ENCODE assay signal across 10 cellular contexts in genomic region chr10:119893845-119894427, GRCh38. TPM values are rescaled to one million over a fixed set of nuclear protein-coding genes. Genes with fewer than 3 reads are reported as not detected.
DNase-seq lines count a peak whose midpoint lies in the region; ATAC-seq, FAIRE-seq and TF ChIP-seq lines count a peak whose summit lies in the region.
"Had no signal": no experiment of that assay in that cellular context is flagged by ENCODE, and none has a peak within 500 bp of the region (broad histone marks: within the 10 kb centered on the region; RNA-seq: fewer than 3 reads in every experiment).

No MANE protein-coding gene starts in this region.

- BruUV-seq in Panc1 (replicated peaks; lab: Mats Ljungman, UMichigan) (TSS peak; percentile 74), endothelial cell of umbilical vein (replicated peaks; lab: Mats Ljungman, UMichigan) (no TSS peak)

- FAIRE-seq in endothelial cell of umbilical vein (lab: Jason Lieb, UNC) (no peak), pancreas (lab: Jason Lieb, UNC) (no peak)

- DNase-seq in GM12864 (ENCODE audit: low read depth) (no peak), Panc1 (ENCODE audit: low read depth, low spot score) (no peak), endothelial cell of umbilical vein (ENCODE audit: low read depth, low spot score) (no peak), psoas muscle (no peak), pancreas (no peak), hippocampal formation (lab: John Stamatoyannopoulos, UW) (no peak)
- no peak for DNase-seq in stimulated activated CD4-positive, alpha-beta T cell treated with anti-CD3 and anti-CD28 coated beads, Interleukin-2, amount 100 ng/mL, for 48 hours
- DNase-seq: islet precursor cell, NCI-H524 treated with DMSO at 0.1 percent for 48 hours had no signal

- intact Hi-C loops in Panc1 (cut with micrococcal nuclease; ENCODE audit: unreplicated experiment) (no loop called here), endothelial cell of umbilical vein (cut with micrococcal nuclease) (no loop called here), psoas muscle (cut with DNase I) (no loop called here), pancreas (cut with DNase I) (no loop called here)

- H3K36me3 ChIP-seq in Panc1 (ENCODE audit: control insufficient read depth, insufficient read depth, low read length) (peaks cover 11% of the 10 kb centered on the region), endothelial cell of umbilical vein (ENCODE audit: control insufficient read depth in 2 of 2, extremely low read depth in 1 of 2, insufficient read depth in 2 of 2, low read length in 2 of 2) (peaks cover 7 to 10% of the 10 kb centered on the region in 2 experiments), psoas muscle (ENCODE audit: insufficient read depth in 1 of 2, low read depth in 1 of 2) (peaks cover 0 to 25% of the 10 kb centered on the region in 2 donors), pancreas (peaks cover 0 to 5% (median 4%) of the 10 kb centered on the region in 3 donors)

- peak overlapping the region; percentile 14; the same call in 1 of the 2 replicates for H3K27ac ChIP-seq in Panc1 (ENCODE audit: low read length)
- H3K27ac ChIP-seq in endothelial cell of umbilical vein (ENCODE audit: insufficient read depth, low read depth, low read length), result no peak overlapping the region
- H3K27ac ChIP-seq in psoas muscle, result no peak overlapping the region
- no peak overlapping the region for H3K27ac ChIP-seq in pancreas

- dilution Hi-C loops in endothelial cell of umbilical vein (cut with MboI; ENCODE audit: extremely low pct_ligation_motif_present, low sequenced_read_pairs), result no loop called here

- H4K20me1 ChIP-seq in endothelial cell of umbilical vein (replicated peaks; ENCODE audit: control insufficient read depth, extremely low read depth, insufficient read depth, low read length), result peaks cover 6% of the 10 kb centered on the region

- no peaks in the 10 kb centered on the region for H3K9me3 ChIP-seq in Panc1 (ENCODE audit: control insufficient read depth, insufficient read depth, low read depth, low read length)
- no peaks in the 10 kb centered on the region for H3K9me3 ChIP-seq in endothelial cell of umbilical vein (replicated peaks; ENCODE audit: control insufficient read depth, insufficient read depth, low read length)
- H3K9me3 ChIP-seq in psoas muscle, result no peaks in the 10 kb centered on the region
- no peaks in the 10 kb centered on the region for H3K9me3 ChIP-seq in pancreas

- peak overlapping the region; percentile 37 for H3K4me2 ChIP-seq in endothelial cell of umbilical vein (ENCODE audit: insufficient read depth, low read length)

- TF ChIP-seq POLR2A in endothelial cell of umbilical vein (IDR thresholded peaks at IDR 0.05; ENCODE audit: low read depth, low read length), result no peak

- H3K9me1 ChIP-seq in endothelial cell of umbilical vein (replicated peaks; ENCODE audit: control insufficient read depth, extremely low read depth, insufficient read depth, low read length), result no peaks in the 10 kb centered on the region

- peaks cover 33% of the 10 kb centered on the region for H3K4me1 ChIP-seq in Panc1 (ENCODE audit: control insufficient read depth, insufficient read depth, low read length)
- peaks cover 12% of the 10 kb centered on the region for H3K4me1 ChIP-seq in endothelial cell of umbilical vein (ENCODE audit: control insufficient read depth, extremely low read depth, insufficient read depth, low read length)
- H3K4me1 ChIP-seq in psoas muscle, result peaks cover 33% of the 10 kb centered on the region
- peaks cover 24 to 39% (median 38%) of the 10 kb centered on the region in 3 donors for H3K4me1 ChIP-seq in pancreas

- no peak overlapping the region for H2AFZ ChIP-seq in endothelial cell of umbilical vein (ENCODE audit: low read depth, low read length)

- no peaks in the 10 kb centered on the region for H3K27me3 ChIP-seq in Panc1 (ENCODE audit: control insufficient read depth, insufficient read depth, low read length)
- no peaks in the 10 kb centered on the region for H3K27me3 ChIP-seq in endothelial cell of umbilical vein (ENCODE audit: control insufficient read depth in 2 of 2, insufficient read depth in 2 of 2, low read length in 2 of 2)
- no peaks in the 10 kb centered on the region for H3K27me3 ChIP-seq in psoas muscle (ENCODE audit: insufficient read depth in 3 of 3, low read length in 2 of 3)
- H3K27me3 ChIP-seq in pancreas, result no peaks in the 10 kb centered on the region

- POLR2A ChIA-PET in Panc1 (lab: Charles Lee) (interaction anchor here (0.6 to 0.7 kb wide), 2 partner anchors 21 to 135 kb away, joined by 6 to 11 read pairs; no protein-coding TSS in a partner anchor), endothelial cell of umbilical vein (lab: Charles Lee) (interaction anchor here (0.5 to 0.7 kb wide), 3 partner anchors 274 to 378 kb away, joined by 3 to 6 read pairs (median 6); no protein-coding TSS in a partner anchor)

- no peak for ATAC-seq in Panc1
- no peak for ATAC-seq in psoas muscle
- ATAC-seq in GM18861 (IDR thresholded peaks at IDR 0.05; ENCODE audit: unreplicated experiment), result no peak
- no peak for ATAC-seq in pancreas

- WGBS in psoas muscle, 3 donors, result 89 to 91% (median 90%) methylated on average over 3 of the region's 3 CpGs
- 63 to 69% methylated on average over 3 of the region's 3 CpGs for WGBS in pancreas, 2 donors

- peaks cover 59% of the 10 kb centered on the region for H3K79me2 ChIP-seq in endothelial cell of umbilical vein (ENCODE audit: control insufficient read depth, insufficient read depth, low read length)

- H3K4me3 ChIP-seq in GM12864 (ENCODE audit: low read depth, low read length) (peak overlapping the region; percentile 90), Panc1 (ENCODE audit: low read depth in 2 of 2, low read length in 2 of 2) (peak overlapping the region; percentile 89 to 100), endothelial cell of umbilical vein (replicated peaks in 1 of 3; ENCODE audit: insufficient read depth in 1 of 3, low read depth in 1 of 3, low read length in 3 of 3) (no peak overlapping the region), psoas muscle (peak overlapping the region; percentile 84), pancreas (peak overlapping the region in 2 of 4 donors; percentile 71 to 93)

- CTCF ChIA-PET in Panc1 (lab: Charles Lee), result no interaction called here
- CTCF ChIA-PET in endothelial cell of umbilical vein (lab: Charles Lee), result interaction anchor here (0.7 kb wide), 1 partner anchor 424 kb away, joined by 3 read pairs; no protein-coding TSS in a partner anchor

- H3K9ac ChIP-seq in endothelial cell of umbilical vein (replicated peaks; ENCODE audit: extremely low read depth, insufficient read depth, low read length), result no peak overlapping the region

- no peak for TF ChIP-seq CTCF in GM12864 (IDR thresholded peaks at IDR 0.05; ENCODE audit: low read depth, low read length, missing control alignments)
- no peak for TF ChIP-seq CTCF in Panc1 (IDR thresholded peaks at IDR 0.05)
- TF ChIP-seq CTCF in endothelial cell of umbilical vein (IDR thresholded peaks at IDR 0.05; ENCODE audit: extremely low read depth in 1 of 2, insufficient read depth in 1 of 2, low read depth in 1 of 2, low read length in 2 of 2), result no peak
- no peak for TF ChIP-seq CTCF in psoas muscle (IDR thresholded peaks at IDR 0.05)
- TF ChIP-seq CTCF in pancreas (IDR thresholded peaks at IDR 0.05), result no peak

- in situ Hi-C loops in Panc1 (cut with HindIII; ENCODE audit: low pct_unique_long_range_greater_than_20kb, low sequenced_read_pairs), result no loop called here

TF ChIP-seq in endothelial cell of umbilical vein, 7 proteins besides CTCF, POLR2A, EP300 and RAD21 (continues in another document):
- TF ChIP-seq POLR2AphosphoS5 (IDR thresholded peaks at IDR 0.05; ENCODE audit: insufficient read depth, low read depth, low read length) (no peak), FOS (IDR thresholded peaks at IDR 0.05; ENCODE audit: borderline replicate concordance, insufficient read depth, low read length) (no peak), EZH2 (IDR thresholded peaks at IDR 0.05; ENCODE audit: borderline replicate concordance, low read depth, low read length, severe bottlenecking) (no peak), MYC (IDR thresholded peaks at IDR 0.05; ENCODE audit: low read depth, low read length) (no peak), GATA2 (IDR thresholded peaks at IDR 0.05; ENCODE audit: insufficient read depth, insufficient read length, low read depth, low read length) (no peak), JUN (IDR thresholded peaks at IDR 0.05; ENCODE audit: borderline replicate concordance, insufficient read depth, insufficient read length, low read depth) (no peak)

RNA-seq across cellular contexts. Expression of gene SEC23IP, which starts 1.4 kb away (rescaled TPM):
- total RNA-seq in Panc1 (2021; ENCODE audit: unreplicated experiment) (132 TPM), endothelial cell of umbilical vein (83.1 and 85.4 TPM in 2 replicates), psoas muscle (10 to 100 TPM; 27.3 to 49.7 (median 45.4) TPM), pancreas (10 to 100 TPM; 15.0 to 32.8 (median 23.1) TPM)
- polyA plus RNA-seq in Panc1 (2012; ENCODE audit: insufficient read length), result 102 TPM
- polyA plus RNA-seq in endothelial cell of umbilical vein (29.5 and 30.9 TPM in 2 replicates), psoas muscle (10 to 100 TPM in 2 of 3 donors, 1 to 10 TPM in 1; 6.5 to 20.4 (median 14.0) TPM), pancreas (1 to 10 TPM; 5.5 to 7.8 TPM)
- 19.7 and 20.8 TPM in 2 replicates for polyA plus RNA-seq in endothelial cell of umbilical vein (2011; cell fraction: cytosol; rRNA removed)
- polyA plus RNA-seq in endothelial cell of umbilical vein (2011; cell fraction: nucleus; rRNA removed), result 34.3 and 41.6 TPM in 2 replicates
- polyA plus RNA-seq in endothelial cell of umbilical vein (2012), result 57.0 and 73.1 TPM in 2 replicates
- 134 and 167 TPM in 2 replicates for polyA minus RNA-seq in endothelial cell of umbilical vein
- polyA minus RNA-seq in endothelial cell of umbilical vein (2011; cell fraction: cytosol; rRNA and poly(A)+ RNA removed), result 33.1 TPM
- 40.8 and 56.3 TPM in 2 replicates for polyA minus RNA-seq in endothelial cell of umbilical vein (2011; cell fraction: nucleus; rRNA and poly(A)+ RNA removed)

RNA-seq across cellular contexts. Expression of gene MCMBP, which starts 21.3 kb away (rescaled TPM):
- 94.5 TPM for total RNA-seq in Panc1 (2021; ENCODE audit: unreplicated experiment)
- 49.7 TPM for polyA plus RNA-seq in Panc1 (2012; ENCODE audit: insufficient read length)
- 61.9 and 62.5 TPM in 2 replicates for total RNA-seq in endothelial cell of umbilical vein
- 41.8 and 44.8 TPM in 2 replicates for polyA plus RNA-seq in endothelial cell of umbilical vein
- 54.3 and 58.8 TPM in 2 replicates for polyA plus RNA-seq in endothelial cell of umbilical vein (2011; cell fraction: cytosol; rRNA removed)
- 39.2 and 48.3 TPM in 2 replicates for polyA plus RNA-seq in endothelial cell of umbilical vein (2011; cell fraction: nucleus; rRNA removed)
- 56.9 and 73.0 TPM in 2 replicates for polyA plus RNA-seq in endothelial cell of umbilical vein (2012)
- polyA minus RNA-seq in endothelial cell of umbilical vein, result 54.7 and 55.7 TPM in 2 replicates
- polyA minus RNA-seq in endothelial cell of umbilical vein (2011; cell fraction: cytosol; rRNA and poly(A)+ RNA removed), result 59.5 TPM
- 22.3 and 36.1 TPM in 2 replicates for polyA minus RNA-seq in endothelial cell of umbilical vein (2011; cell fraction: nucleus; rRNA and poly(A)+ RNA removed)
- total RNA-seq in psoas muscle, result 10 to 100 TPM; 23.0 to 43.8 (median 35.6) TPM
- polyA plus RNA-seq in psoas muscle, result 10 to 100 TPM; 26.4 to 39.6 (median 39.2) TPM
- total RNA-seq in pancreas, result 10 to 100 TPM; 13.6 to 22.8 (median 16.4) TPM
- polyA plus RNA-seq in pancreas, result 10 to 100 TPM in 1 of 2 donors, 1 to 10 TPM in 1; 7.5 to 14.4 TPM

Comparison
In these comparisons a context has a peak if more than half of its experiments do, and no peak if none do; other contexts are left out.
1. H3K4me3 ChIP-seq: peak in GM12864 (single experiment), Panc1 (2 of 2) and psoas muscle (single experiment); none in endothelial cell of umbilical vein (0 of 3).